12 cellular contexts compared by ENCODE assay signal in genomic region chr6:81171991-81172740, GRCh38.
DNase-seq lines count a peak whose midpoint lies in the region; ATAC-seq, FAIRE-seq and TF ChIP-seq lines count a peak whose summit lies in the region.
"Had no signal": no experiment of that assay in that cellular context is flagged by ENCODE, and none has a peak within 500 bp of the region (broad histone marks: within the 10 kb centered on the region; RNA-seq: fewer than 3 reads in every experiment).

No MANE protein-coding gene starts in this region.

- no peak for ATAC-seq in GM21825 (IDR thresholded peaks at IDR 0.05; ENCODE audit: unreplicated experiment)

- DNase-seq in HS-5 (ENCODE audit: low read depth) (peak; percentile 8), choroid plexus epithelial cell (ENCODE audit: low read depth) (peak; percentile 85), lower leg skin (ENCODE audit: low spot score in 2 of 2) (peak; percentile 33 to 82), tibial artery (peak; percentile 62 to 75), HUDEP-2 (lab: John Stamatoyannopoulos, UW; ENCODE audit: unreplicated experiment in 76 of 76) (no peak), frontal cortex (ENCODE audit: low spot score in 2 of 2) (no peak), GM19240 (ENCODE audit: insufficient read length, low spot score) (no peak)
- DNase-seq: activated CD4-positive, alpha-beta memory T cell treated with anti-CD3 and anti-CD28 coated beads, Interleukin-2, amount 10 ng/mL, durations not matched to agents 7 days and 5 days; GDM1; NCI-H187 treated with DMSO at 0.1 percent for 48 hours had no signal

- H3K4me3 ChIP-seq in choroid plexus epithelial cell (ENCODE audit: low read depth, low read length) (no peak overlapping the region), lower leg skin (ENCODE audit: low read depth, poor library complexity, severe bottlenecking) (no peak overlapping the region), tibial artery (no peak overlapping the region)

- H3K27me3 ChIP-seq in tibial artery, result no peaks in the 10 kb centered on the region

- intact Hi-C loops in lower leg skin (cut with DNase I; ENCODE audit: low total_unique reads) (no loop called here), tibial artery (cut with DNase I; ENCODE audit: low total_unique reads) (no loop called here)

- H3K9me3 ChIP-seq in tibial artery, result no peaks in the 10 kb centered on the region

- TF ChIP-seq POLR2A in lower leg skin (IDR thresholded peaks at IDR 0.05), result no peak

- WGBS in lower leg skin, 2 donors, result 46 to 56% methylated on average over 4 of the region's 4 CpGs

- H3K36me3 ChIP-seq in tibial artery, result no peaks in the 10 kb centered on the region

- FAIRE-seq in frontal cortex (lab: Jason Lieb, UNC), result no peak
- FAIRE-seq: colon had no signal

- no peak for TF ChIP-seq CTCF in choroid plexus epithelial cell (conservative IDR thresholded peaks at IDR 0.05; ENCODE audit: low read depth, low read length)
- TF ChIP-seq CTCF in lower leg skin (IDR thresholded peaks at IDR 0.05), result no peak
- TF ChIP-seq CTCF in tibial artery (IDR thresholded peaks at IDR 0.05), result no peak

- H3K27ac ChIP-seq in tibial artery, result peak overlapping the region; percentile 68 to 72

- peaks cover 0 to 49% (median 5%) of the 10 kb centered on the region in 4 donors for H3K4me1 ChIP-seq in tibial artery

Comparison
In these comparisons a context has a peak if more than half of its experiments do, and no peak if none do; other contexts are left out.
1. DNase-seq: peak in HS-5 (single experiment), choroid plexus epithelial cell (single experiment), lower leg skin (2 of 2) and tibial artery (2 of 2); none in HUDEP-2 (0 of 76), frontal cortex (0 of 2) and GM19240 (single experiment).